Comparison of ENCODE assay signal across 8 cellular contexts in the genomic region with DNA sequence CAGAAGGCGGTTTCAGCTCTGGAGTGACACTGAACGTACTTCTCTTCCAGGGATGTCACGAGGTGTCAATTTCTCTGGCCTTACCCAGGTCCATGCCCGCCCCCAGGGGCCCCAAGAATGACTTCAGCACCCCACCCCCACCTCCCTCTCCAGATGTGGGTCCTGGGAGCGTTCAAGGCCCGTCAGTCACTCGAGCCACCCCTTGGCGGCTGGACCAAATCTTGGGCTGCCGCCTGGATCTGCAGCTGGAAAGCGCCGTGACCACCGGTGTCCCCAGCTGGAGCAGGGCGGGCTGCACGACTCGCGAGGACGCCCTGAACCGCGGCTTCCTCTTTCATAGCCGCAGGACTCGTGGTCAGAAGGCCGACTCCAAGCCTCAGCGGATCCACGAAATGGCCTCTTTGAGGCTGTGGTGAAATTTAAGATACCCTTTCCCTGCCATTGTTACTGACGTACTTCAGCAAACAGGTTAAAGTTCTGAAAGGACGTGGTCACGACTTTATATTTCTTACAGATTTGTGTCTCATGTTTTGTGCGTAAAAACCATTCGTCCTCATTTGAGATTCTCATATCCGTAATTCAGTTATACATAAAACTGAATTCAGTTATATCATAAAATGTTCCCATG. TPM values are rescaled to one million over a fixed set of nuclear protein-coding genes. Genes with fewer than 3 reads are reported as not detected.
DNase-seq lines count a peak whose midpoint lies in the region; ATAC-seq, FAIRE-seq and TF ChIP-seq lines count a peak whose summit lies in the region.

No MANE protein-coding gene starts in this region.

- no peaks in the 10 kb centered on the region for H3K9me1 ChIP-seq in keratinocyte (ENCODE audit: control insufficient read depth, extremely low read depth, insufficient read depth, low read length)

- H3K27ac ChIP-seq in keratinocyte (ENCODE audit: control insufficient read depth, insufficient read depth, low read length) (peak overlapping the region; percentile 70), spleen (peak overlapping the region; percentile 90 to 95 (median 94))

- POLR2A ChIA-PET in activated B cell treated with CpG ODN at 0.5 μM for 24 hours (lab: Charles Lee), result interaction anchor here (0.5 to 3.6 kb wide), 42 partner anchors 9 to 1880 kb away, joined by 3 to 147 read pairs (median 6); partner anchors contain the start of genes CARMIL1 and TRIM38

- H3K4me1 Mint-ChIP-seq in activated B cell treated with CpG ODN at 0.5 μM for 24 hours, result peaks cover 49% of the 10 kb centered on the region
- H3K4me1 Mint-ChIP-seq in chondrocyte (ENCODE audit: low read depth), result peaks cover 13% of the 10 kb centered on the region

- H3K36me3 Mint-ChIP-seq in activated B cell treated with CpG ODN at 0.5 μM for 24 hours (ENCODE audit: low read depth) (peaks cover 22% of the 10 kb centered on the region), chondrocyte (ENCODE audit: low read depth) (peaks cover 3% of the 10 kb centered on the region)

- peak overlapping the region; percentile 59 to 76 (median 71) for H3K4me3 ChIP-seq in keratinocyte (ENCODE audit: control insufficient read depth in 2 of 3, extremely low read depth in 1 of 3, insufficient read depth in 2 of 3, low read depth in 1 of 3, low read length in 3 of 3)
- H3K4me3 ChIP-seq in spleen, result peak overlapping the region; percentile 34 to 75 (median 46)

- intact Hi-C loops in activated B cell treated with CpG ODN at 0.5 μM for 24 hours (cut with micrococcal nuclease), result loop anchor here (1.0 to 10.0 kb wide), 12 partner anchors 11 to 1761 kb away; partner anchors contain the start of genes TRIM38 and ZNF184
- intact Hi-C loops in spleen (cut with DNase I; ENCODE audit: low total_unique reads), result no loop called here

- H3K4me1 ChIP-seq in keratinocyte (ENCODE audit: control insufficient read depth, extremely low read depth, insufficient read depth, low read length) (peaks cover 11% of the 10 kb centered on the region), spleen (peaks cover 0 to 31% (median 26%) of the 10 kb centered on the region in 6 donors)

- peak overlapping the region; percentile 88 for H3K9ac ChIP-seq in keratinocyte (ENCODE audit: control insufficient read depth, extremely low read depth, insufficient read depth, low read length)

- peak overlapping the region; percentile 91 for H3K4me2 ChIP-seq in keratinocyte (ENCODE audit: control insufficient read depth, extremely low read depth, insufficient read depth, low read depth, low read length)

- H2AFZ ChIP-seq in keratinocyte (ENCODE audit: control insufficient read depth, low read length), result peak overlapping the region; percentile 97

- no peaks in the 10 kb centered on the region for H3K9me3 Mint-ChIP-seq in activated B cell treated with CpG ODN at 0.5 μM for 24 hours
- H3K9me3 Mint-ChIP-seq in chondrocyte (ENCODE audit: low read depth), result no peaks in the 10 kb centered on the region

- TF ChIP-seq CTCF in activated B cell treated with CpG ODN at 0.5 μM for 24 hours (IDR thresholded peaks at IDR 0.05), result no peak
- TF ChIP-seq CTCF in chondrocyte (IDR thresholded peaks at IDR 0.05), result no peak
- no peak for TF ChIP-seq CTCF in keratinocyte (optimal IDR thresholded peaks at IDR 0.05 in 1 of 3, IDR thresholded peaks at IDR 0.05 in 1 of 3, conservative IDR thresholded peaks at IDR 0.05 in 1 of 3; ENCODE audit: extremely low read depth in 1 of 3, insufficient read depth in 2 of 3, low read length in 3 of 3)
- TF ChIP-seq CTCF in spleen (IDR thresholded peaks at IDR 0.05 in 8 of 11, conservative IDR thresholded peaks at IDR 0.05 in 3 of 11), result no peak

- ATAC-seq in HG02981 (IDR thresholded peaks at IDR 0.05; ENCODE audit: unreplicated experiment) (peak; percentile 36), activated B cell treated with CpG ODN at 0.5 μM for 24 hours (ENCODE audit: low read depth) (peak; percentile 38)

- peaks cover 2% of the 10 kb centered on the region for H3K79me2 ChIP-seq in keratinocyte (ENCODE audit: control insufficient read depth, insufficient read depth, low read length)

- peak overlapping the region; percentile 99 for H3K27ac Mint-ChIP-seq in activated B cell treated with CpG ODN at 0.5 μM for 24 hours
- H3K27ac Mint-ChIP-seq in chondrocyte (ENCODE audit: unreplicated experiment), result peak overlapping the region; percentile 98

- CTCF ChIA-PET in activated B cell treated with CpG ODN at 0.5 μM for 24 hours (lab: Charles Lee), result interaction anchor here (0.8 to 5.1 kb wide), 22 partner anchors 11 to 726 kb away, joined by 3 to 44 read pairs (median 6); partner anchors contain the start of gene TRIM38

- H3K36me3 ChIP-seq in keratinocyte (ENCODE audit: control insufficient read depth in 2 of 2, extremely low read depth in 1 of 2, insufficient read depth in 2 of 2, low read length in 2 of 2), result no peaks in the 10 kb centered on the region
- H3K36me3 ChIP-seq in spleen, result peaks cover 0 to 25% (median 10%) of the 10 kb centered on the region in 6 donors

- no peaks in the 10 kb centered on the region for H3K27me3 ChIP-seq in keratinocyte (ENCODE audit: control insufficient read depth, extremely low read depth, insufficient read depth, low read length)
- H3K27me3 ChIP-seq in spleen (replicated peaks in 1 of 7), result no peaks in the 10 kb centered on the region

- H4K20me1 ChIP-seq in keratinocyte (ENCODE audit: control insufficient read depth, extremely low read depth, insufficient read depth, low read length), result no peaks in the 10 kb centered on the region

- H3K27me3 Mint-ChIP-seq in activated B cell treated with CpG ODN at 0.5 μM for 24 hours (no peaks in the 10 kb centered on the region), chondrocyte (ENCODE audit: low read depth) (no peaks in the 10 kb centered on the region)

- H3K9me3 ChIP-seq in keratinocyte (ENCODE audit: control insufficient read depth, low read depth, low read length) (no peaks in the 10 kb centered on the region), spleen (no peaks in the 10 kb centered on the region)

- FAIRE-seq in keratinocyte (lab: Jason Lieb, UNC), result no peak

- DNase-seq in NCI-H82 (lab: John Stamatoyannopoulos, UW), result peak; percentile 72
- DNase-seq in NCI-H82 treated with DMSO at 0.1 percent for 48 hours (lab: John Stamatoyannopoulos, UW; ENCODE audit: unreplicated experiment), result no peak
- DNase-seq in NCI-H2171 (lab: John Stamatoyannopoulos, UW), result peak; percentile 21
- peak; percentile 68 for DNase-seq in activated B cell treated with CpG ODN at 0.5 μM for 24 hours
- DNase-seq in chondrocyte (ENCODE audit: low spot score), result no peak
- DNase-seq in keratinocyte (ENCODE audit: low read depth, low spot score), result no peak
- peak; percentile 96 for DNase-seq in spleen

- TF ChIP-seq POLR2A in spleen (IDR thresholded peaks at IDR 0.05), result no peak

- H3K4me3 Mint-ChIP-seq in activated B cell treated with CpG ODN at 0.5 μM for 24 hours (peak overlapping the region; percentile 99), chondrocyte (ENCODE audit: unreplicated experiment) (peak overlapping the region; percentile 97)

- WGBS in spleen, 5 donors, result 0 to 2% (median 1%) methylated on average over 28 to 30 of the region's 30 CpGs

- dilution Hi-C loops in keratinocyte (cut with MboI; ENCODE audit: extremely low pct_ligation_motif_present, low sequenced_read_pairs), result no loop called here

RNA-seq across cellular contexts. Expression of gene TRIM38, which starts 29.3 kb away (rescaled TPM):
- total RNA-seq in activated B cell treated with CpG ODN at 0.5 μM for 24 hours (31.7 and 36.8 TPM in 2 replicates), chondrocyte (7.1 to 7.4 TPM (median 7.2 TPM) in 3 replicates), spleen (10 to 100 TPM; 25.7 to 34.4 (median 30.3) TPM)
- polyA plus RNA-seq in keratinocyte (5.2 to 7.8 TPM (median 6.7 TPM) in 3 replicates), spleen (10 to 100 TPM in 1 of 3 donors, 1 to 10 TPM in 2; 8.0 to 14.4 (median 9.6) TPM)
- polyA plus RNA-seq in keratinocyte (2011; ENCODE audit: low read depth), result 5.2 TPM
- polyA plus RNA-seq in keratinocyte (2011; cell fraction: cytosol; rRNA removed), result 3.4 and 5.3 TPM in 2 replicates
- 11.9 and 12.5 TPM in 2 replicates for polyA plus RNA-seq in keratinocyte (2011; cell fraction: nucleus; rRNA removed)
- polyA plus RNA-seq in keratinocyte (2012; ENCODE audit: low replicate concordance), result 4.8 and 5.0 TPM in 2 replicates
- 3.8 to 9.1 TPM (median 6.3 TPM) in 3 replicates for polyA minus RNA-seq in keratinocyte
- polyA minus RNA-seq in keratinocyte (2011; cell fraction: cytosol; rRNA and poly(A)+ RNA removed), result 4.0 TPM
- 4.7 and 8.9 TPM in 2 replicates for polyA minus RNA-seq in keratinocyte (2011; cell fraction: nucleus; rRNA and poly(A)+ RNA removed)

Comparison
In these comparisons a context has a peak if more than half of its experiments do, and no peak if none do; other contexts are left out.
1. DNase-seq: peak in NCI-H82 (single experiment), NCI-H2171 (single experiment), activated B cell treated with CpG ODN at 0.5 μM for 24 hours (single experiment) and spleen (single experiment); none in NCI-H82 treated with DMSO at 0.1 percent for 48 hours (single experiment), chondrocyte (single experiment) and keratinocyte (single experiment).